10 cellular contexts compared by ENCODE assay signal in the genomic region with DNA sequence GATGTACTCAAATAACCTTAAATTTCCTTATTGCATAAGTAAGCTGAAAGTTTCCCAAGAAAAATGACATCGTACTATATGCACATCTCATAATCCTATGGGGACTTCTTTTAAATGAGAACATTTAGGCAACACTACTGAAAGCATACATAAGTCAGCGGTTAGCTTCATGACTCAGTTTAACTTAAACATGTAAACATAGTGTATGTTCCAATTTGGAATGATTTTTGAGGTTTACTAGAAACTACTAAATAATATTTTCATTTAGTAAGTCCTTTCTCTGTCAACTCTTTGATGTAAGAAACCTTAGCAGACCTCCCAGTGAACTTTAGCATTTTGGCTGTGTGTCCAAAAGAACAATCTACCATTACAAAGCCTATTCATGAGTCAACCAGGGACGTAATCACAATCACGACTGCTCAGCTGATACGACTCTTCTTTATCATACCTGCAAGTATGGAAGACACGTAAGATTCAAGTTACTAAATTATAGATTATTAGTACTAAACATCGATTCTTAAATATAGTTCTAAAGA. TPM values are rescaled to one million over a fixed set of nuclear protein-coding genes. Genes with fewer than 3 reads are reported as not detected.
DNase-seq lines count a peak whose midpoint lies in the region; ATAC-seq and TF ChIP-seq lines count a peak whose summit lies in the region.
"Had no signal": no experiment of that assay in that cellular context is flagged by ENCODE, and none has a peak within 500 bp of the region (broad histone marks: within the 10 kb centered on the region; RNA-seq: fewer than 3 reads in every experiment).

No MANE protein-coding gene starts in this region.

- H3K4me1 Mint-ChIP-seq in activated T-cell treated with anti-CD3 and anti-CD28 coated beads, Interleukin-2, amount 50 U/mL, for 72 hours (ENCODE audit: low read depth): peaks cover 70% of the 10 kb centered on the region
- H3K4me1 Mint-ChIP-seq in activated naive CD8-positive, alpha-beta T cell treated with anti-CD3 and anti-CD28 coated beads, Interleukin-2, amount 50 U/mL, for 24 hours: peaks cover 54% of the 10 kb centered on the region

- H3K27ac Mint-ChIP-seq in activated T-cell treated with anti-CD3 and anti-CD28 coated beads, Interleukin-2, amount 50 U/mL, for 72 hours: peak overlapping the region; percentile 98
- peak overlapping the region; percentile 95 for H3K27ac Mint-ChIP-seq in activated naive CD8-positive, alpha-beta T cell treated with anti-CD3 and anti-CD28 coated beads, Interleukin-2, amount 50 U/mL, for 24 hours

- 62 to 75% (median 65%) methylated on average over 7 of the region's 7 CpGs for WGBS in stomach, 5 donors

- H3K27me3 Mint-ChIP-seq in activated T-cell treated with anti-CD3 and anti-CD28 coated beads, Interleukin-2, amount 50 U/mL, for 72 hours (ENCODE audit: low read depth): no peaks in the 10 kb centered on the region
- H3K27me3 Mint-ChIP-seq in activated naive CD8-positive, alpha-beta T cell treated with anti-CD3 and anti-CD28 coated beads, Interleukin-2, amount 50 U/mL, for 24 hours: no peaks in the 10 kb centered on the region
- H3K27me3 Mint-ChIP-seq: stimulated activated naive B cell treated with anti-CD40 and anti-IgM and Interleukin-4, amounts not matched to agents 10 μg/mL and 1 μg/mL and 100 μg/mL, for 72 hours had no signal

- no peak for TF ChIP-seq EP300 in stomach (IDR thresholded peaks at IDR 0.05)

- H3K27me3 ChIP-seq in stomach: no peaks in the 10 kb centered on the region

- no peak for DNase-seq in activated T-cell treated with anti-CD3 and anti-CD28 coated beads, Interleukin-2, amount 50 U/mL, for 72 hours
- DNase-seq in activated T-cell treated with anti-CD3 and anti-CD28 coated beads for 4 hours: no peak
- DNase-seq in activated naive CD8-positive, alpha-beta T cell treated with anti-CD3 and anti-CD28 coated beads, Interleukin-2, amount 50 U/mL, for 24 hours: no peak
- DNase-seq in kidney tubule cell (ENCODE audit: low spot score): peak; percentile 47
- DNase-seq in stomach: no peak
- DNase-seq in central memory CD4-positive, alpha-beta T cell: no peak
- DNase-seq: posterior cingulate gyrus; stimulated activated naive B cell treated with anti-CD40 and anti-IgM and Interleukin-4, amounts not matched to agents 10 μg/mL and 1 μg/mL and 100 μg/mL, for 72 hours had no signal

- no peak overlapping the region for H3K4me3 ChIP-seq in stomach

- no peak for TF ChIP-seq CTCF in stomach (IDR thresholded peaks at IDR 0.05)

- intact Hi-C loops in stomach (cut with DNase I; ENCODE audit: low total_unique reads): no loop called here

- peak overlapping the region in 4 of 5 donors; percentile 91 to 94 (median 91) for H3K27ac ChIP-seq in stomach

- peak overlapping the region; percentile 74 to 87 for H3K4me3 Mint-ChIP-seq in activated T-cell treated with anti-CD3 and anti-CD28 coated beads, Interleukin-2, amount 50 U/mL, for 72 hours
- peak overlapping the region; percentile 95 for H3K4me3 Mint-ChIP-seq in activated naive CD8-positive, alpha-beta T cell treated with anti-CD3 and anti-CD28 coated beads, Interleukin-2, amount 50 U/mL, for 24 hours

- no peak for TF ChIP-seq POLR2A in stomach (IDR thresholded peaks at IDR 0.05)

- H3K9me3 ChIP-seq in stomach: no peaks in the 10 kb centered on the region

- peak; percentile 23 to 34 for ATAC-seq in activated T-cell treated with anti-CD3 and anti-CD28 coated beads, Interleukin-2, amount 50 U/mL, for 72 hours (replicated peaks in 1 of 2)
- ATAC-seq in activated naive CD8-positive, alpha-beta T cell treated with anti-CD3 and anti-CD28 coated beads, Interleukin-2, amount 50 U/mL, for 24 hours: no peak
- ATAC-seq in HG02623 (IDR thresholded peaks at IDR 0.05; ENCODE audit: unreplicated experiment) (no peak), GM21717 (IDR thresholded peaks at IDR 0.05; ENCODE audit: unreplicated experiment) (no peak)

- no peaks in the 10 kb centered on the region for H3K9me3 Mint-ChIP-seq in activated T-cell treated with anti-CD3 and anti-CD28 coated beads, Interleukin-2, amount 50 U/mL, for 72 hours
- no peaks in the 10 kb centered on the region for H3K9me3 Mint-ChIP-seq in activated naive CD8-positive, alpha-beta T cell treated with anti-CD3 and anti-CD28 coated beads, Interleukin-2, amount 50 U/mL, for 24 hours
- H3K9me3 Mint-ChIP-seq: stimulated activated naive B cell treated with anti-CD40 and anti-IgM and Interleukin-4, amounts not matched to agents 10 μg/mL and 1 μg/mL and 100 μg/mL, for 72 hours had no signal

- peaks cover 6 to 34% (median 17%) of the 10 kb centered on the region in 4 donors for H3K4me1 ChIP-seq in stomach

- H3K36me3 Mint-ChIP-seq in activated T-cell treated with anti-CD3 and anti-CD28 coated beads, Interleukin-2, amount 50 U/mL, for 72 hours (ENCODE audit: insufficient read depth in 2 of 2): peaks cover 2 to 3% of the 10 kb centered on the region in 2 donors
- peaks cover 13% of the 10 kb centered on the region for H3K36me3 Mint-ChIP-seq in activated naive CD8-positive, alpha-beta T cell treated with anti-CD3 and anti-CD28 coated beads, Interleukin-2, amount 50 U/mL, for 24 hours (ENCODE audit: low read depth)

- H3K36me3 ChIP-seq in stomach: no peaks in the 10 kb centered on the region

RNA-seq across cellular contexts. Expression of gene HIVEP2, which starts 19.3 kb away (rescaled TPM):
- 10 to 100 TPM; 25.8 to 30.8 TPM for total RNA-seq in activated T-cell treated with anti-CD3 and anti-CD28 coated beads, Interleukin-2, amount 50 U/mL, for 72 hours
- total RNA-seq in stomach: 10 to 100 TPM in 2 of 5 donors, 1 to 10 TPM in 2, under 1 TPM in 1; 0.58 to 14.3 (median 9.1) TPM
- polyA plus RNA-seq in stomach: 1 to 10 TPM; 2.2 to 3.2 (median 2.9) TPM

Comparison
In these comparisons a context has a peak if more than half of its experiments do, and no peak if none do; other contexts are left out.
1. ATAC-seq: peak in activated T-cell treated with anti-CD3 and anti-CD28 coated beads, Interleukin-2, amount 50 U/mL, for 72 hours (2 of 2); none in activated naive CD8-positive, alpha-beta T cell treated with anti-CD3 and anti-CD28 coated beads, Interleukin-2, amount 50 U/mL, for 24 hours (single experiment), HG02623 (single experiment) and GM21717 (single experiment).